ENCODE assay signal across 22 cellular contexts in genomic region chr7:55370001-55370400, GRCh38. TPM values are rescaled to one million over a fixed set of nuclear protein-coding genes. Genes with fewer than 3 reads are reported as not detected.
A peak's percentile ranks its signal among the peaks of the same experiment; 100 is the strongest.
DNase-seq lines count a peak whose midpoint lies in the region; ATAC-seq and TF ChIP-seq lines count a peak whose summit lies in the region.
"Had no signal": no experiment of that assay in that cellular context is flagged by ENCODE, and none has a peak within 500 bp of the region (broad histone marks: within the 10 kb centered on the region; RNA-seq: fewer than 3 reads in every experiment).

No MANE protein-coding gene starts in this region.

- H2AFZ ChIP-seq in smooth muscle cell (ENCODE audit: low read depth): no peak overlapping the region

- no peaks in the 10 kb centered on the region for H3K27me3 ChIP-seq in smooth muscle cell (ENCODE audit: low read depth)
- H3K27me3 ChIP-seq: BE2C, colonic mucosa, thyroid gland had no signal

- WGBS in smooth muscle cell (ENCODE audit: low lambda C conversion rate): 56% methylated on average over 3 of the region's 3 CpGs

- no peaks in the 10 kb centered on the region for H3K36me3 ChIP-seq in smooth muscle cell (ENCODE audit: low read depth)
- H3K36me3 ChIP-seq: BE2C, colonic mucosa, prostate gland, thyroid gland had no signal

- peaks cover 18% of the 10 kb centered on the region for H3K4me1 ChIP-seq in smooth muscle cell (ENCODE audit: low read depth)
- H3K4me1 ChIP-seq: BE2C, Caco-2, prostate gland had no signal

- H3K4me2 ChIP-seq in smooth muscle cell: peak overlapping the region; percentile 64

- no peak overlapping the region for H3K27ac ChIP-seq in smooth muscle cell (ENCODE audit: low read depth)
- H3K27ac ChIP-seq: colonic mucosa, prostate gland, thyroid gland had no signal

- ATAC-seq in HG03457 (IDR thresholded peaks at IDR 0.05; ENCODE audit: unreplicated experiment): no peak
- ATAC-seq: effector memory CD8-positive, alpha-beta T cell; mucosa of descending colon had no signal

- DNase-seq in EL (peak; percentile 70), M059J (ENCODE audit: low read depth) (peak; percentile 50), fibroblast of villous mesenchyme (ENCODE audit: low read depth) (peak; percentile 10), smooth muscle cell (lab: John Stamatoyannopoulos, UW; ENCODE audit: unreplicated experiment) (no peak), T-helper 1 cell (no peak), amygdala (lab: John Stamatoyannopoulos, UW) (no peak)
- DNase-seq: activated CD4-positive, alpha-beta T cell treated with anti-CD3 and anti-CD28 coated beads, Interleukin-2, amount 50 U/mL, for 48 hours; activated CD4-positive, CD25-positive, alpha-beta regulatory T cell; activated naive CD8-positive, alpha-beta T cell treated with anti-CD3 and anti-CD28 coated beads, Interleukin-2, amount 10 ng/mL, durations not matched to agents 7 days and 5 days; BE2C; Caco-2; colonic mucosa; effector memory CD8-positive, alpha-beta T cell; KG1; mucosa of descending colon; NCI-H1694; stimulated activated CD4-positive, alpha-beta T cell treated with anti-CD3 and anti-CD28 coated beads, Interleukin-4, amount 100 ng/mL, for 1 hour; stimulated activated naive CD4-positive, alpha-beta T cell; thyroid gland had no signal

- peaks cover 11% of the 10 kb centered on the region for H3F3A ChIP-seq in smooth muscle cell (ENCODE audit: low read depth)

- peak overlapping the region; percentile 68 for H3K9ac ChIP-seq in smooth muscle cell (ENCODE audit: low read depth)

- TF ChIP-seq CTCF in fibroblast of villous mesenchyme (IDR thresholded peaks at IDR 0.05; ENCODE audit: insufficient read depth, low read depth, low read length): no peak
- TF ChIP-seq CTCF in smooth muscle cell (IDR thresholded peaks at IDR 0.05; ENCODE audit: borderline replicate concordance, insufficient read depth, poor library complexity, severe bottlenecking): no peak

- no peaks in the 10 kb centered on the region for H4K20me1 ChIP-seq in smooth muscle cell (ENCODE audit: low read depth)

- no peak overlapping the region for H3K4me3 ChIP-seq in fibroblast of villous mesenchyme (ENCODE audit: low read depth, low read length)
- H3K4me3 ChIP-seq in smooth muscle cell: no peak overlapping the region
- H3K4me3 ChIP-seq: colonic mucosa, HAP-1, mucosa of descending colon, prostate gland, thyroid gland had no signal

- peaks cover 27% of the 10 kb centered on the region for H3K79me2 ChIP-seq in smooth muscle cell (ENCODE audit: low read depth)

- no peaks in the 10 kb centered on the region for H3K9me3 ChIP-seq in smooth muscle cell (replicated peaks; ENCODE audit: low read depth)
- H3K9me3 ChIP-seq: BE2C, Caco-2, colonic mucosa, HAP-1, mucosa of descending colon, prostate gland, thyroid gland had no signal

RNA-seq across cellular contexts. Expression of gene LANCL2, which starts 4.9 kb away (rescaled TPM):
- total RNA-seq in M059J (2014; rRNA removed; shearing (Covaris generic)): 12.7 and 32.8 TPM in 2 replicates
- total RNA-seq in fibroblast of villous mesenchyme (13.8 and 20.9 TPM in 2 replicates), smooth muscle cell (9.4 and 16.1 TPM in 2 replicates)
- polyA plus RNA-seq in smooth muscle cell: 15.6 and 17.4 TPM in 2 replicates

Comparison
In these comparisons a context has a peak if more than half of its experiments do, and no peak if none do; other contexts are left out.
1. DNase-seq: peak in EL (single experiment), M059J (single experiment) and fibroblast of villous mesenchyme (single experiment); none in smooth muscle cell (single experiment), T-helper 1 cell (0 of 5) and amygdala (0 of 56).